Comparison of ENCODE assay signal across 21 cellular contexts in genomic region chr11:2368851-2369180, GRCh38.
"Had no signal": no experiment of that assay in that cellular context is flagged by ENCODE, and none has a peak within 500 bp of the region (broad histone marks: within the 10 kb centered on the region; RNA-seq: fewer than 3 reads in every experiment).

No MANE protein-coding gene starts in this region.

- H3K36me3 ChIP-seq: lower lobe of right lung, neutrophil, right atrium auricular region, tibial nerve, vagina had no signal

- H2AFZ ChIP-seq: parathyroid adenoma had no signal

- DNase-seq: hippocampal formation; kidney glomerular epithelial cell; left ventricle myocardium superior; lower lobe of right lung; mammary epithelial cell; mesenchymal stem cell; naive thymus-derived CD8-positive, alpha-beta T cell; occipital lobe; stimulated activated CD4-positive, alpha-beta T cell treated with anti-CD3 and anti-CD28 coated beads, Interleukin-4, amount 100 ng/mL, for 24 hours; stimulated activated naive CD4-positive, alpha-beta T cell; substantia nigra had no signal

- H3K79me2 ChIP-seq: parathyroid adenoma had no signal

- ATAC-seq: left cardiac atrium; left ventricle myocardium superior; lower lobe of right lung; naive thymus-derived CD8-positive, alpha-beta T cell; sciatic nerve; stimulated activated effector memory CD8-positive, alpha-beta T cell treated with anti-CD3 and anti-CD28 coated beads, Interleukin-12 subunit alpha, Interleukin-12 subunit beta, amount 100 ng/mL, for 72 hours had no signal

- H3K9ac ChIP-seq: parathyroid adenoma had no signal

- FAIRE-seq: keratinocyte had no signal

- H3K9me3 ChIP-seq: lower lobe of right lung, neutrophil, right atrium auricular region, tibial nerve, vagina had no signal

- H3K4me1 ChIP-seq: parathyroid adenoma had no signal

- H3K4me3 ChIP-seq: lower lobe of right lung, right atrium auricular region, skin epidermis, tibial nerve, vagina had no signal

- H3K27ac ChIP-seq: lower lobe of right lung, neutrophil, parathyroid adenoma, skin epidermis, vagina had no signal

- H3K27me3 ChIP-seq: right atrium auricular region, tibial nerve, vagina had no signal
